8 cellular contexts compared by ENCODE assay signal in the genomic region with DNA sequence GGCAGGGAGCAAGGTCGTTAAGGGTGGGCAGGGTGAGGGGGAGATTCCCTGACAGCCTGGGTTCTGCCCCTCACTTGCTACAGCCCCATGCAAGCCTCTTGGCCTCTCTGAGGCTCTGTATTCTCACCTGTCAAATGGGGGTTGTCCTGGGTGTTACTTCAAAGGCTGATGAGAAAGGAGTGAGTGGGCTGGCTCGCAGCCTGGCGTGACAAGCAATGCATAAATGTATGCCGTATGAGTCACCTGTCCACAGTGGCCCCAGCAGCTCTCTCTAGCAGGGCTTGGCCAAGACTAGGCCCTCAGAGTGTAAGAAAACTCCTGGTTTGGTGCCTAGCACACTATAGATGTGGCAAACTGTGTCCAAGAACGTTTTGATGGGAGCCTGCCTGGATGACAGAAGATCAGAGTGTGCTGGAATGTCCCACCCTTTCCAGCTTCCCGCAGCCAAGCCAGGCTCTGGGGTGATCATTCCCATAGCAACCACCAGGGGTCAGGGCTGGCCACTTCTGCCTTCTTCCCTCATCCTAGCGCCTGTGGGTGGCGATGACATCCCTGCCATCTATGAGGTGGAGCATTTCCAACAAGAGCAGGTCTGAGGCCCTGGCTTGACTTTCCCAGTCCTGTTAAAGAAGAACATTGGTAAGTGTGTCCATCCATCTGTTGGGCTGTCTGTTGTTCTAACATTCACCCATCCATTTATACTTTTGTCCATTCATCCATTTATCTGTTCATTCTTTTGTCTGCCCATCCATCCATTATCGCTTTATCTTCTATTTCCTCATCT. TPM values are rescaled to one million over a fixed set of nuclear protein-coding genes. Genes with fewer than 3 reads are reported as not detected.
DNase-seq lines count a peak whose midpoint lies in the region; ATAC-seq and TF ChIP-seq lines count a peak whose summit lies in the region.

No MANE protein-coding gene starts in this region.

- H3K4me2 ChIP-seq in DOHH2 (ENCODE audit: low read length) = no peak overlapping the region

- H3K27me3 ChIP-seq in DOHH2 (ENCODE audit: control insufficient read depth, low read length) (peaks cover 36% of the 10 kb centered on the region), Peyer's patch (no peaks in the 10 kb centered on the region)

- H3F3A ChIP-seq in DOHH2 (ENCODE audit: control insufficient read depth, insufficient read depth) = no peaks in the 10 kb centered on the region

- H3K9me3 ChIP-seq in DOHH2 (ENCODE audit: control insufficient read depth, insufficient read depth, low read length) (no peaks in the 10 kb centered on the region), Peyer's patch (no peaks in the 10 kb centered on the region)

- H3K4me1 ChIP-seq in DOHH2 (ENCODE audit: control insufficient read depth, low read length) (no peaks in the 10 kb centered on the region), Peyer's patch (no peaks in the 10 kb centered on the region)

- H3K36me3 ChIP-seq in DOHH2 (ENCODE audit: control insufficient read depth, low read length) (no peaks in the 10 kb centered on the region), Peyer's patch (no peaks in the 10 kb centered on the region)

- DNase-seq in HuH-7.5 (ENCODE audit: low spot score) (peak; percentile 56), Peyer's patch (peak; percentile 53 to 85 (median 80)), fibroblast of villous mesenchyme (ENCODE audit: low read depth) (peak; percentile 56), nucleus accumbens (lab: John Stamatoyannopoulos, UW) (peak in 48 of 56 donors; percentile 12 to 80 (median 48)), ureter (ENCODE audit: low spot score) (peak; percentile 74)
- peak; percentile 57 for DNase-seq in activated T-helper 9 cell treated with anti-CD3 and anti-CD28 coated beads, Interleukin-2, amount 50 U/mL, for 16 hours (ENCODE audit: low read depth)

- ATAC-seq in GM21526 (IDR thresholded peaks at IDR 0.05; ENCODE audit: low FRiP score, unreplicated experiment) = peak; percentile 70

- H4K20me1 ChIP-seq in DOHH2 (ENCODE audit: control insufficient read depth, insufficient read depth, low read depth, low read length) = no peaks in the 10 kb centered on the region

- no peaks in the 10 kb centered on the region for H3K79me2 ChIP-seq in DOHH2 (ENCODE audit: control insufficient read depth, low read length)

- H3K4me3 ChIP-seq in DOHH2 (ENCODE audit: low read length) (no peak overlapping the region), Peyer's patch (no peak overlapping the region), fibroblast of villous mesenchyme (ENCODE audit: low read depth, low read length) (no peak overlapping the region)

- H3K27ac ChIP-seq in DOHH2 (ENCODE audit: low read depth, low read length) (no peak overlapping the region), Peyer's patch (peak overlapping the region in 2 of 4 donors; percentile 4 to 25)

- TF ChIP-seq POLR2A in Peyer's patch (IDR thresholded peaks at IDR 0.05) = no peak

- no peaks in the 10 kb centered on the region for H3K9me2 ChIP-seq in DOHH2 (replicated peaks; ENCODE audit: control insufficient read depth, low read length)

- TF ChIP-seq CTCF in DOHH2 (IDR thresholded peaks at IDR 0.05; ENCODE audit: low read depth, low read length, poor library complexity, severe bottlenecking) (peak; percentile 78), Peyer's patch (IDR thresholded peaks at IDR 0.05) (peak; percentile 33 to 95 (median 88)), fibroblast of villous mesenchyme (IDR thresholded peaks at IDR 0.05; ENCODE audit: insufficient read depth, low read depth, low read length) (peak; percentile 93)

RNA-seq across cellular contexts. Expression of a gene that starts 37.2 kb away (rescaled TPM):
- total RNA-seq in Peyer's patch (10 to 100 TPM; 12.8 to 50.3 (median 34.7) TPM), fibroblast of villous mesenchyme (0.97 and 1.3 TPM in 2 replicates), ureter (201 TPM)

RNA-seq across cellular contexts. Expression of a gene that starts 48.8 kb away (rescaled TPM):
- 10 to 100 TPM in 1 of 4 donors, 1 to 10 TPM in 3; 3.0 to 30.5 (median 4.3) TPM for total RNA-seq in Peyer's patch
- not detected in 2 replicates for total RNA-seq in fibroblast of villous mesenchyme
- 0.75 TPM for total RNA-seq in ureter

RNA-seq across cellular contexts. Expression of a gene that starts 54.9 kb away (rescaled TPM):
- total RNA-seq in Peyer's patch (10 to 100 TPM in 1 of 4 donors, 1 to 10 TPM in 3; 1.7 to 10.7 (median 2.5) TPM), fibroblast of villous mesenchyme (11.6 and 15.1 TPM in 2 replicates), ureter (4.6 TPM)
